Comparison of ENCODE assay signal across 5 cellular contexts in the genomic region with DNA sequence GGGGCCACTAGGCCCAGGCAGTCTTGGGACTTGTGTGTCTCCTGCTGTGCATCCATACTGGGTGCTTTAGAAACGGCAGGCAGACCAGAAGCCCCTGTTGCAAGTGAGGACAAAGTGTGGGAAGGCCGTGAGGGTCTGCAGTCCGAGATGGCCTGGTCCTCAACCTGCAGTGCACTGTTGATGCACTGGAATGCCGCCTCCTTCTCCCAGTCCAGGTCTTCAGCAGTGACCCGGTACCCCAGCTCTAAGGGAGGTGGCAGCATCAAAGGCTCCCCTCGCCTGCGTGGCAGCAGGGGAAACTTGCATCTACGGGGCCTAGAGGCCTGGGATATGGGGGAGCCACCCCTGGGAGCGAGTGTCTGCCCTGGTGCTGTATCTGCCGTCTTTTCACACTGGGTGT. TPM values are rescaled to one million over a fixed set of nuclear protein-coding genes. Genes with fewer than 3 reads are reported as not detected.
"Had no signal": no experiment of that assay in that cellular context is flagged by ENCODE, and none has a peak within 500 bp of the region (broad histone marks: within the 10 kb centered on the region; RNA-seq: fewer than 3 reads in every experiment).

No MANE protein-coding gene starts in this region.

RNA-seq across cellular contexts. Expression of gene GGTLC2, which starts 2.2 kb away (rescaled TPM):
- total RNA-seq: HepG2, HT-29, HT1080, IMR-90 had no signal
- polyA plus RNA-seq: HepG2, IgD-negative memory B cell had no signal
